Comparison of ENCODE assay signal across 1 cellular context in the genomic region with DNA sequence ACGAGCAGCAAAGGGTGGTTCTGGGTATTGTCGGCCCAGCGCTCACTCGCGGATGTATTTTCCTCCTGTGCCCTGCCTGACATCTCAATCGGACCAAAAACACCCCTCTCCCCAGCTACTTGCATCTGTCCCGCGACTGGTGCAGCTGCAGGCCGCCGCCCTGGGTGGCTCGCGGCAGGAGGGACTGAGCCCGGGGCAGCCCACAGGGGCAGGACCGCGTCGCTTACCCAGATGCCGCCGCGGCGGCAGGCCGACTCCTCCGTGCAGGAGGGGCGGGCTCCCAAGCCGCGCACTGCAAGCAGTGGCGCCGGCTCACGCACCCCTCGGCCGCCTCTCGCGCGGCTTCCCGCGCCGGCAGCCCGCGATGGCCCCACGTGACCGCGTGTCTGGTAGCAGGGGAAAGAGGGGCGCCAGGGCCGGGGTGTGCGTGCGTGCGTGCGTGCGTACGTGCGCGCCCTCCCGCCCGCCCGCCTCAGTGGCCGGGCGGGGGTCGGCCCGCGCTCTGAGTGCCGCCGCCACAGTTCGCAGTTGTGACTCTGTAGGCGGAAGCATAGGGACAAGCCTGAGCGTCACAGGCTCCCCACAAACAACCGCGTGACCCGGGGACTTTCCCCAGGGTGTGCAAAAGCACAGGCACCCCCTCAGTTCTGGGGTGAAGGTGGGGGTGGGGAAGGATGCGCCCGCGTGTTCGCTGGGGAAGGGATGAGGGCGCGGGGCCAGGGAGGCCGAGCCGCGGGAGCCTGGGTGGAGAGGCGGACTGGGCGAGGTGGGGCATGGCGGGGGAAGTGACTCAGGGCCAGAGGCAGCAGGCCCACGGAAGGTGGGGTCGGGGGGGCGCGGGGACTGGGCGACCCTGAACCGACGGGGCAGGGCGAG.
TF ChIP-seq lines count a peak whose summit lies in the region.

A gene with protein sequence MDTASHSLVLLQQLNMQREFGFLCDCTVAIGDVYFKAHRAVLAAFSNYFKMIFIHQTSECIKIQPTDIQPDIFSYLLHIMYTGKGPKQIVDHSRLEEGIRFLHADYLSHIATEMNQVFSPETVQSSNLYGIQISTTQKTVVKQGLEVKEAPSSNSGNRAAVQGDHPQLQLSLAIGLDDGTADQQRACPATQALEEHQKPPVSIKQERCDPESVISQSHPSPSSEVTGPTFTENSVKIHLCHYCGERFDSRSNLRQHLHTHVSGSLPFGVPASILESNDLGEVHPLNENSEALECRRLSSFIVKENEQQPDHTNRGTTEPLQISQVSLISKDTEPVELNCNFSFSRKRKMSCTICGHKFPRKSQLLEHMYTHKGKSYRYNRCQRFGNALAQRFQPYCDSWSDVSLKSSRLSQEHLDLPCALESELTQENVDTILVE (minus strand): TSS at position 405 of the 876 bp plus-strand sequence. CDS start 13,305 bp downstream, outside the sequence.

TF ChIP-seq in A549, 52 proteins besides CTCF, POLR2A, EP300 and RAD21 (continued from another document):
- TF ChIP-seq CEBPB (IDR thresholded peaks at IDR 0.05) (no peak), TP53 (CRISPR knock-in tag; IDR thresholded peaks at IDR 0.05) (peak; percentile 13; the same call in 1 of the 2 replicates), MAZ (IDR thresholded peaks at IDR 0.05; ENCODE audit: borderline replicate concordance, low read depth, low read length) (0 out of 2 replicates have a peak, but pooled peaks have one; percentile 16), ZFP36 (IDR thresholded peaks at IDR 0.05; ENCODE audit: borderline replicate concordance, partially characterized antibody) (no peak), NR3C1 (IDR thresholded peaks at IDR 0.05) (no peak), SREBF2 (IDR thresholded peaks at IDR 0.05) (no peak), HEYL (CRISPR knock-in tag; IDR thresholded peaks at IDR 0.05) (no peak), RNF2 (IDR thresholded peaks at IDR 0.05; ENCODE audit: borderline replicate concordance, low read depth) (no peak), SMC3 (IDR thresholded peaks at IDR 0.05) (0 out of 3 replicates have a peak, but pooled peaks have one; percentile 3), POLR2AphosphoS2 (conservative IDR thresholded peaks at IDR 0.05; ENCODE audit: low read length) (no peak), GATA3 (IDR thresholded peaks at IDR 0.05; ENCODE audit: borderline replicate concordance) (peak; percentile 31; the same call in 1 of the 2 replicates), ZC3H11A (IDR thresholded peaks at IDR 0.05) (no peak), RCOR1 (IDR thresholded peaks at IDR 0.05; ENCODE audit: low read depth, low read length) (no peak), KDM5A (IDR thresholded peaks at IDR 0.05) (no peak), ZSCAN20 (CRISPR knock-in tag; IDR thresholded peaks at IDR 0.05) (no peak), FOXS1 (CRISPR knock-in tag; IDR thresholded peaks at IDR 0.05) (no peak), MAFK (IDR thresholded peaks at IDR 0.05; ENCODE audit: partially characterized antibody) (no peak), TFCP2L1 (CRISPR knock-in tag; IDR thresholded peaks at IDR 0.05) (no peak; the same call in 1 of the 2 replicates), HDAC2 (IDR thresholded peaks at IDR 0.05) (no peak), PHF8 (IDR thresholded peaks at IDR 0.05; ENCODE audit: borderline replicate concordance, low read depth) (peak; percentile 42; the same call in 1 of the 2 replicates), BHLHE40 (IDR thresholded peaks at IDR 0.05; ENCODE audit: low read depth, low read length) (peak; percentile 50; the same call in 1 of the 2 replicates)
- TF ChIP-seq, protein P1, sequence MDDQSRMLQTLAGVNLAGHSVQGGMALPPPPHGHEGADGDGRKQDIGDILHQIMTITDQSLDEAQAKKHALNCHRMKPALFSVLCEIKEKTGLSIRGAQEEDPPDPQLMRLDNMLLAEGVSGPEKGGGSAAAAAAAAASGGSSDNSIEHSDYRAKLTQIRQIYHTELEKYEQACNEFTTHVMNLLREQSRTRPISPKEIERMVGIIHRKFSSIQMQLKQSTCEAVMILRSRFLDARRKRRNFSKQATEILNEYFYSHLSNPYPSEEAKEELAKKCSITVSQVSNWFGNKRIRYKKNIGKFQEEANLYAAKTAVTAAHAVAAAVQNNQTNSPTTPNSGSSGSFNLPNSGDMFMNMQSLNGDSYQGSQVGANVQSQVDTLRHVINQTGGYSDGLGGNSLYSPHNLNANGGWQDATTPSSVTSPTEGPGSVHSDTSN (IDR thresholded peaks at IDR 0.05): no peak
- TF ChIP-seq, protein P2, sequence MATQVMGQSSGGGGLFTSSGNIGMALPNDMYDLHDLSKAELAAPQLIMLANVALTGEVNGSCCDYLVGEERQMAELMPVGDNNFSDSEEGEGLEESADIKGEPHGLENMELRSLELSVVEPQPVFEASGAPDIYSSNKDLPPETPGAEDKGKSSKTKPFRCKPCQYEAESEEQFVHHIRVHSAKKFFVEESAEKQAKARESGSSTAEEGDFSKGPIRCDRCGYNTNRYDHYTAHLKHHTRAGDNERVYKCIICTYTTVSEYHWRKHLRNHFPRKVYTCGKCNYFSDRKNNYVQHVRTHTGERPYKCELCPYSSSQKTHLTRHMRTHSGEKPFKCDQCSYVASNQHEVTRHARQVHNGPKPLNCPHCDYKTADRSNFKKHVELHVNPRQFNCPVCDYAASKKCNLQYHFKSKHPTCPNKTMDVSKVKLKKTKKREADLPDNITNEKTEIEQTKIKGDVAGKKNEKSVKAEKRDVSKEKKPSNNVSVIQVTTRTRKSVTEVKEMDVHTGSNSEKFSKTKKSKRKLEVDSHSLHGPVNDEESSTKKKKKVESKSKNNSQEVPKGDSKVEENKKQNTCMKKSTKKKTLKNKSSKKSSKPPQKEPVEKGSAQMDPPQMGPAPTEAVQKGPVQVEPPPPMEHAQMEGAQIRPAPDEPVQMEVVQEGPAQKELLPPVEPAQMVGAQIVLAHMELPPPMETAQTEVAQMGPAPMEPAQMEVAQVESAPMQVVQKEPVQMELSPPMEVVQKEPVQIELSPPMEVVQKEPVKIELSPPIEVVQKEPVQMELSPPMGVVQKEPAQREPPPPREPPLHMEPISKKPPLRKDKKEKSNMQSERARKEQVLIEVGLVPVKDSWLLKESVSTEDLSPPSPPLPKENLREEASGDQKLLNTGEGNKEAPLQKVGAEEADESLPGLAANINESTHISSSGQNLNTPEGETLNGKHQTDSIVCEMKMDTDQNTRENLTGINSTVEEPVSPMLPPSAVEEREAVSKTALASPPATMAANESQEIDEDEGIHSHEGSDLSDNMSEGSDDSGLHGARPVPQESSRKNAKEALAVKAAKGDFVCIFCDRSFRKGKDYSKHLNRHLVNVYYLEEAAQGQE (IDR thresholded peaks at IDR 0.05): peak; percentile 86
- TF ChIP-seq, protein P3, sequence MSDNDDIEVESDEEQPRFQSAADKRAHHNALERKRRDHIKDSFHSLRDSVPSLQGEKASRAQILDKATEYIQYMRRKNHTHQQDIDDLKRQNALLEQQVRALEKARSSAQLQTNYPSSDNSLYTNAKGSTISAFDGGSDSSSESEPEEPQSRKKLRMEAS (IDR thresholded peaks at IDR 0.05): peak; percentile 87
- TF ChIP-seq, protein P4, sequence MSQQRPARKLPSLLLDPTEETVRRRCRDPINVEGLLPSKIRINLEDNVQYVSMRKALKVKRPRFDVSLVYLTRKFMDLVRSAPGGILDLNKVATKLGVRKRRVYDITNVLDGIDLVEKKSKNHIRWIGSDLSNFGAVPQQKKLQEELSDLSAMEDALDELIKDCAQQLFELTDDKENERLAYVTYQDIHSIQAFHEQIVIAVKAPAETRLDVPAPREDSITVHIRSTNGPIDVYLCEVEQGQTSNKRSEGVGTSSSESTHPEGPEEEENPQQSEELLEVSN (IDR thresholded peaks at IDR 0.05; ENCODE audit: borderline replicate concordance, low read depth): peak; percentile 32
- TF ChIP-seq, protein P5, sequence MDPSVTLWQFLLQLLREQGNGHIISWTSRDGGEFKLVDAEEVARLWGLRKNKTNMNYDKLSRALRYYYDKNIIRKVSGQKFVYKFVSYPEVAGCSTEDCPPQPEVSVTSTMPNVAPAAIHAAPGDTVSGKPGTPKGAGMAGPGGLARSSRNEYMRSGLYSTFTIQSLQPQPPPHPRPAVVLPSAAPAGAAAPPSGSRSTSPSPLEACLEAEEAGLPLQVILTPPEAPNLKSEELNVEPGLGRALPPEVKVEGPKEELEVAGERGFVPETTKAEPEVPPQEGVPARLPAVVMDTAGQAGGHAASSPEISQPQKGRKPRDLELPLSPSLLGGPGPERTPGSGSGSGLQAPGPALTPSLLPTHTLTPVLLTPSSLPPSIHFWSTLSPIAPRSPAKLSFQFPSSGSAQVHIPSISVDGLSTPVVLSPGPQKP (IDR thresholded peaks at IDR 0.05; ENCODE audit: low read depth, low read length): no peak
- TF ChIP-seq, protein P6, sequence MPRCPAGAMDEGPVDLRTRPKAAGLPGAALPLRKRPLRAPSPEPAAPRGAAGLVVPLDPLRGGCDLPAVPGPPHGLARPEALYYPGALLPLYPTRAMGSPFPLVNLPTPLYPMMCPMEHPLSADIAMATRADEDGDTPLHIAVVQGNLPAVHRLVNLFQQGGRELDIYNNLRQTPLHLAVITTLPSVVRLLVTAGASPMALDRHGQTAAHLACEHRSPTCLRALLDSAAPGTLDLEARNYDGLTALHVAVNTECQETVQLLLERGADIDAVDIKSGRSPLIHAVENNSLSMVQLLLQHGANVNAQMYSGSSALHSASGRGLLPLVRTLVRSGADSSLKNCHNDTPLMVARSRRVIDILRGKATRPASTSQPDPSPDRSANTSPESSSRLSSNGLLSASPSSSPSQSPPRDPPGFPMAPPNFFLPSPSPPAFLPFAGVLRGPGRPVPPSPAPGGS (IDR thresholded peaks at IDR 0.05): peak; percentile 88; the same call in 2 of the 3 replicates
